ENCODE assay signal across 26 cellular contexts in the genomic region with DNA sequence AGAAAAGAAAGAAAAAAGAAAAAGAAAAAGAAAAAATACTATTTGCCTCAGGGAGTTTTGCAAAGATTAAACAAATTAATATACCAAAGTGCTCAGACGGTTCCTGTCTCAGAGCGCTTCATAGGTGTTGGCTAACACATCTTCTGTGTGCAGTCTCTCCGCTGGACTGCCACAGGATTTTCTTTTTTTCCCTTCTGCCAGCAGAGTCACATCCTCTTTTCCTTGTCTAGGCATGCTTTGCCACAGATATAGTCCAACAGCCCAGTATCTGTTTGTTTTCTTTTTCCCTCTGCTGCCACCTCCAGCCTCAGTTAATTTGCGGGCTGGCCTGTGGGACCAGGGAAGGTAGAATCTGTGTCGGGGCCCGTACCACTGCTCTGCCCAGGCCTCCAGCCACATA. TPM values are rescaled to one million over a fixed set of nuclear protein-coding genes. Genes with fewer than 3 reads are reported as not detected.
"Had no signal": no experiment of that assay in that cellular context is flagged by ENCODE, and none has a peak within 500 bp of the region (broad histone marks: within the 10 kb centered on the region; RNA-seq: fewer than 3 reads in every experiment).

No MANE protein-coding gene starts in this region.

- H3K4me3 ChIP-seq: SJSA1 had no signal

- H3K27me3 ChIP-seq: SJSA1 had no signal

- ATAC-seq: activated CD8-positive, alpha-beta T cell treated with anti-CD3 and anti-CD28 coated beads, Interleukin-2, amount 10 ng/mL, durations not matched to agents 7 days and 5 days; activated naive CD8-positive, alpha-beta T cell treated with anti-CD3 and anti-CD28 coated beads, Interleukin-2, amount 50 U/mL, for 24 hours; Panc1 had no signal

- H3K27ac ChIP-seq: brain microvascular endothelial cell, SJSA1 had no signal

- DNase-seq: activated CD4-positive, alpha-beta T cell treated with anti-CD3 and anti-CD28 coated beads, Interleukin-2, amount 10 ng/mL, durations not matched to agents 7 days and 5 days; activated CD4-positive, alpha-beta T cell treated with anti-CD3 and anti-CD28 coated beads, Interleukin-2, amount 50 U/mL, for 48 hours; activated CD8-positive, alpha-beta T cell treated with anti-CD3 and anti-CD28 coated beads, Interleukin-2, amount 10 ng/mL, durations not matched to agents 7 days and 5 days; activated naive CD4-positive, alpha-beta T cell treated with anti-CD3 and anti-CD28 coated beads, Interleukin-2, amount 10 ng/mL, durations not matched to agents 7 days and 5 days; activated naive CD8-positive, alpha-beta T cell treated with anti-CD3 and anti-CD28 coated beads, Interleukin-2, amount 50 U/mL, for 24 hours; activated T-cell treated with anti-CD3 and anti-CD28 coated beads, Interleukin-2, amount 50 U/mL, for 24 hours; brain microvascular endothelial cell; Kasumi-1; KG1; MM.1S; NCI-H1048; NCI-H1105 treated with DMSO at 0.1 percent for 48 hours; NCI-H1436; NCI-H1694; NCI-H1930; NCI-H2081 treated with DMSO at 0.1 percent for 48 hours; NCI-H226; NCI-H524 treated with DMSO at 0.1 percent for 48 hours; SHP77 treated with DMSO at 0.1 percent for 48 hours; SK-N-SH had no signal

- H3K9ac ChIP-seq: SK-N-SH had no signal

- H3K36me3 ChIP-seq: brain microvascular endothelial cell, SJSA1 had no signal

- H3K9me3 ChIP-seq: SJSA1, SK-N-SH had no signal

- H3K4me1 ChIP-seq: SJSA1 had no signal

- H3K4me2 ChIP-seq: SK-N-SH had no signal

RNA-seq across cellular contexts. Expression of a gene that starts 3.4 kb away (rescaled TPM):
- total RNA-seq: activated CD4-positive, alpha-beta T cell treated with anti-CD3 and anti-CD28 coated beads, Interleukin-2, amount 10 ng/mL, durations not matched to agents 7 days and 5 days; activated CD8-positive, alpha-beta T cell treated with anti-CD3 and anti-CD28 coated beads, Interleukin-2, amount 10 ng/mL, durations not matched to agents 7 days and 5 days; aorta; cardiac septum; NCI-H460; RPMI7951; SJSA1 had no signal
- polyA plus RNA-seq: aorta, SK-N-SH had no signal

RNA-seq across cellular contexts. Expression of a gene that starts 22.8 kb away (rescaled TPM):
- total RNA-seq: activated CD4-positive, alpha-beta T cell treated with anti-CD3 and anti-CD28 coated beads, Interleukin-2, amount 10 ng/mL, durations not matched to agents 7 days and 5 days; activated CD8-positive, alpha-beta T cell treated with anti-CD3 and anti-CD28 coated beads, Interleukin-2, amount 10 ng/mL, durations not matched to agents 7 days and 5 days; aorta; cardiac septum; NCI-H460; RPMI7951; SJSA1 had no signal
- polyA plus RNA-seq: SK-N-SH had no signal
